In the genomic region with DNA sequence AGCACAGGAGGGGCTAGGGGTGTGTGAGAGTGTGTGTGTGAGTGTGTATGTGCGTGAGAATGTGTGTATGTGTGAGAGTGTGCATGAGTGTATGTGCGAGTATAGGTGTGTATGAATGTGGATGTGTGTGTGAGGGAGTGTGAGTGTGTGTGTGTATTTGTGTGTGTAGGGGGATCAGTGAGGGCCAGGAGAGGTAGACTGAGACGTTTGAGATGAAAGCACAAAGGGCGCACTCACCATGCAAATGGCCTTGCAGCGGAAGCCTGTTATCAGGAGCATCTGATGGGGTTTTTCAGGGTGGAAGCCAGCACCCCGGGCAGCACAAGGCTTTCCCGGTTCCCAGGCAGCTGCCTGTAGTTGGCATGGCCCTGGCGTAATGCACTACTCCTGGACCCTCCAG, we compare ENCODE assay signal across 30 cellular contexts. TPM values are rescaled to one million over a fixed set of nuclear protein-coding genes. Genes with fewer than 3 reads are reported as not detected.
DNase-seq lines count a peak whose midpoint lies in the region; ATAC-seq, FAIRE-seq and TF ChIP-seq lines count a peak whose summit lies in the region.
"Had no signal": no experiment of that assay in that cellular context is flagged by ENCODE, and none has a peak within 500 bp of the region (broad histone marks: within the 10 kb centered on the region; RNA-seq: fewer than 3 reads in every experiment).

No MANE protein-coding gene starts in this region.

- peaks cover 4% of the 10 kb centered on the region for H3K79me1 ChIP-seq in trophoblast cell (ENCODE audit: low read length)

- no peak overlapping the region for H3K4ac ChIP-seq in trophoblast cell (ENCODE audit: low read depth, low read length)

- no peak overlapping the region for H3K23ac ChIP-seq in trophoblast cell (ENCODE audit: low read length)

- peak overlapping the region; percentile 29 for H4K91ac ChIP-seq in trophoblast cell (ENCODE audit: low read depth, low read length)

- TF ChIP-seq EP300 in K562 (IDR thresholded peaks at IDR 0.05; ENCODE audit: low read length) = no peak

- H2BK12ac ChIP-seq in trophoblast cell (ENCODE audit: low read length) = peak overlapping the region; percentile 15

- no peaks in the 10 kb centered on the region for H3K27me3 ChIP-seq in BLaER1 treated with 17β-estradiol and CSF1 and Interleukin-3, amounts not matched to agents 10 nM and 100 nM
- peaks cover 20 to 59% of the 10 kb centered on the region in 2 experiments for H3K27me3 ChIP-seq in K562 (ENCODE audit: control insufficient read depth in 2 of 2, insufficient read depth in 2 of 2, low read length in 2 of 2)
- no peaks in the 10 kb centered on the region for H3K27me3 ChIP-seq in trophoblast cell (ENCODE audit: insufficient read depth, low read length)
- H3K27me3 ChIP-seq: SJCRH30 had no signal

- intact Hi-C loops in K562 (cut with micrococcal nuclease) = no loop called here

- ATAC-seq in K562 = no peak
- ATAC-seq: HCT116, Right ventricle myocardium inferior, SK-N-SH treated with all-trans-retinoic acid at 6 μM for 48 hours had no signal

- H3K79me2 ChIP-seq in K562 (ENCODE audit: control insufficient read depth, insufficient read depth, low read length) (no peaks in the 10 kb centered on the region), trophoblast cell (ENCODE audit: control insufficient read depth, insufficient read depth, low read length, poor library complexity) (no peaks in the 10 kb centered on the region)

- H2AFZ ChIP-seq in K562 (ENCODE audit: low read depth, low read length) (no peak overlapping the region), trophoblast cell (ENCODE audit: insufficient read depth, low read length, poor library complexity) (no peak overlapping the region)
- H2AFZ ChIP-seq: PC-9 had no signal

- no peak overlapping the region for H4K8ac ChIP-seq in trophoblast cell (ENCODE audit: low read depth, low read length)

- whole genome bisulfite sequencing in K562 (ENCODE audit: insufficient coverage, low coverage, missing lambda C conversion rate) = 6% methylated on average over 8 of the region's 8 CpGs
- WGBS in trophoblast cell (ENCODE audit: extremely low coverage, insufficient coverage, insufficient read length) = 100% methylated on average over 2 of the region's 8 CpGs

- no peaks in the 10 kb centered on the region for H3K9me1 ChIP-seq in K562 (ENCODE audit: control insufficient read depth, insufficient read depth, low read length)

- no peak overlapping the region for H3K4me3 ChIP-seq in BLaER1 treated with 17β-estradiol and CSF1 and Interleukin-3, amounts not matched to agents 10 nM and 100 nM
- no peak overlapping the region for H3K4me3 ChIP-seq in Jurkat, Clone E6-1 (ENCODE audit: low read length)
- H3K4me3 ChIP-seq in K562 = no peak overlapping the region
- no peak overlapping the region for H3K4me3 ChIP-seq in trophoblast cell (ENCODE audit: low read depth, low read length)
- H3K4me3 ChIP-seq: PC-9, SJCRH30 had no signal

- H3K14ac ChIP-seq in trophoblast cell (ENCODE audit: low read length) = peak overlapping the region; percentile 36

- H4K12ac ChIP-seq in trophoblast cell (ENCODE audit: low read depth, low read length) = no peak overlapping the region

- H3K27ac ChIP-seq in BLaER1 treated with 17β-estradiol and CSF1 and Interleukin-3, amounts not matched to agents 10 nM and 100 nM = peak overlapping the region in 3 of 11 experiments; percentile 63 to 67 (median 65); a peak in 1 of 22 replicates
- H3K27ac ChIP-seq in K562 (ENCODE audit: extremely low read depth, low read depth, low read length) (no peak overlapping the region), trophoblast cell (ENCODE audit: low read depth, low read length) (no peak overlapping the region)
- H3K27ac ChIP-seq: HL-60, PC-9, SJCRH30 had no signal

- in situ Hi-C loops in K562 (cut with MboI) = no loop called here

- H3K4me2 ChIP-seq in BLaER1 treated with 17β-estradiol and CSF1 and Interleukin-3, amounts not matched to agents 10 nM and 100 nM = peak overlapping the region in 9 of 11 experiments; percentile 66 to 94 (median 90); a peak in 11 of 22 replicates
- H3K4me2 ChIP-seq in K562 (ENCODE audit: insufficient read depth, low read length) (no peak overlapping the region), trophoblast cell (ENCODE audit: low read length) (no peak overlapping the region)
- H3K4me2 ChIP-seq: PC-9 had no signal

- no TSS peak for BruUV-seq in K562 (replicated peaks; lab: Mats Ljungman, UMichigan)

- H3K18ac ChIP-seq in trophoblast cell (ENCODE audit: low read length) = peak overlapping the region; percentile 37

- H3K4me1 ChIP-seq in BLaER1 treated with 17β-estradiol and CSF1 and Interleukin-3, amounts not matched to agents 10 nM and 100 nM = peaks cover 35 to 62% (median 49%) of the 10 kb centered on the region in 10 experiments
- peaks cover 2 to 6% of the 10 kb centered on the region in 2 experiments; a peak in 2 of 5 replicates for H3K4me1 ChIP-seq in K562 (replicated peaks in 1 of 2; ENCODE audit: control insufficient read depth in 2 of 2, insufficient read depth in 2 of 2, low read length in 2 of 2)
- H3K4me1 ChIP-seq in trophoblast cell (ENCODE audit: control insufficient read depth in 1 of 2, insufficient read depth in 2 of 2, low read length in 2 of 2) = peaks cover 32 to 42% of the 10 kb centered on the region in 2 experiments

- H4K20me1 ChIP-seq in BLaER1 treated with 17β-estradiol and CSF1 and Interleukin-3, amounts not matched to agents 10 nM and 100 nM = no peaks in the 10 kb centered on the region
- peaks cover 13% of the 10 kb centered on the region for H4K20me1 ChIP-seq in K562 (replicated peaks; ENCODE audit: control insufficient read depth, insufficient read depth, low read length)

- no peaks in the 10 kb centered on the region for H3K36me3 ChIP-seq in BLaER1 treated with 17β-estradiol and CSF1 and Interleukin-3, amounts not matched to agents 10 nM and 100 nM
- no peaks in the 10 kb centered on the region for H3K36me3 ChIP-seq in K562 (ENCODE audit: control insufficient read depth, insufficient read depth, low read length)
- H3K36me3 ChIP-seq in trophoblast cell (ENCODE audit: control insufficient read depth in 1 of 2, insufficient read depth in 2 of 2, low read length in 2 of 2) = peaks cover 7 to 15% of the 10 kb centered on the region in 2 experiments
- H3K36me3 ChIP-seq: SJCRH30 had no signal

- no peak for TF ChIP-seq CTCF in K562 (IDR thresholded peaks at IDR 0.05 in 2 of 3, conservative IDR thresholded peaks at IDR 0.05 in 1 of 3; ENCODE audit: insufficient read depth in 2 of 3, low read depth in 1 of 3, low read length in 3 of 3)

- CTCF ChIA-PET in K562 (lab: Yijun Ruan, JAX; ENCODE audit: low intra/inter-chr PET ratio) = no interaction called here

- POLR2A ChIA-PET in K562 (lab: Yijun Ruan, JAX) = no interaction called here

- H2AK5ac ChIP-seq in trophoblast cell (ENCODE audit: low read length) = no peak overlapping the region

- peak; percentile 17 for DNase-seq in Jurkat, Clone E6-1 (ENCODE audit: low read depth, low spot score)
- DNase-seq in K562 (ENCODE audit: extremely low read depth in 1 of 4, low spot score in 3 of 4) (no peak), trophoblast cell (no peak), NCI-H446 (lab: John Stamatoyannopoulos, UW) (no peak), foreskin melanocyte (no peak)
- DNase-seq in stimulated activated CD4-positive, alpha-beta T cell treated with anti-CD3 and anti-CD28 coated beads, Interleukin-2, amount 100 ng/mL, for 24 hours = no peak
- DNase-seq: CD4-positive, alpha-beta T cell; COR-L47; DMS53; KG1; MM.1S; NCI-H1417; NCI-H1694; NCI-H2029 treated with DMSO at 0.1 percent for 48 hours; NCI-H226; NCI-H510A treated with DMSO at 0.1 percent for 48 hours; NCI-H82; NK-92 treated with Interleukin-12 subunit alpha and Interleukin-12 subunit beta, amount 100 ng/mL, for 24 hours; PC-9; SJCRH30 had no signal

- no peak for TF ChIP-seq RAD21 in K562 (CRISPR knock-in tag; conservative IDR thresholded peaks at IDR 0.05 in 1 of 2, IDR thresholded peaks at IDR 0.05 in 1 of 2)

- FAIRE-seq in K562 (lab: Jason Lieb, UNC) = no peak
- FAIRE-seq: G401.6 had no signal

- H3K9me3 ChIP-seq in BLaER1 treated with 17β-estradiol and CSF1 and Interleukin-3, amounts not matched to agents 10 nM and 100 nM (replicated peaks in 1 of 11) = no peaks in the 10 kb centered on the region
- H3K9me3 ChIP-seq in K562 (replicated peaks; ENCODE audit: control insufficient read depth, insufficient read depth, low read depth, low read length) = 0 out of 2 replicates have a peak, but pooled peaks cover 2% of the 10 kb centered on the region
- peaks cover 2% of the 10 kb centered on the region for H3K9me3 ChIP-seq in trophoblast cell (ENCODE audit: insufficient read depth, low read depth, low read length)
- H3K9me3 ChIP-seq: SJCRH30 had no signal

- H2BK120ac ChIP-seq in trophoblast cell (ENCODE audit: insufficient read depth, low read length, poor library complexity) = no peak overlapping the region

- no peak overlapping the region for H3K9ac ChIP-seq in BLaER1 treated with 17β-estradiol and CSF1 and Interleukin-3, amounts not matched to agents 10 nM and 100 nM
- H3K9ac ChIP-seq in K562 (ENCODE audit: insufficient read depth in 1 of 2, low read depth in 2 of 2, low read length in 2 of 2) (no peak overlapping the region), trophoblast cell (ENCODE audit: low read length) (no peak overlapping the region)

- no peak overlapping the region for H2BK5ac ChIP-seq in trophoblast cell (ENCODE audit: low read depth, low read length, poor library complexity)

- TF ChIP-seq POLR2A in K562 (conservative IDR thresholded peaks at IDR 0.05) = no peak

RNA-seq across cellular contexts. Expression of a gene that starts 14.9 kb away (rescaled TPM):
- not detected for polyA plus RNA-seq in Jurkat, Clone E6-1 (2012; ENCODE audit: insufficient read depth, insufficient read length)
- total RNA-seq in K562 (2011; cell fraction: chromatin; rRNA removed; ENCODE audit: low replicate concordance) = not detected in 2 replicates
- total RNA-seq in K562 (2011; cell fraction: nucleolus; rRNA removed) = not detected in 2 replicates
- total RNA-seq in K562 (2011; cell fraction: nucleoplasm; rRNA removed) = not detected in 2 replicates
- total RNA-seq in K562 (2014; rRNA removed) (not detected in 2 replicates), K562 (2014; rRNA removed; fragmentation: Illumina TruSeq; extraction: Trizol) (not detected in 2 replicates), K562 (2015; rRNA removed; fragmentation: Illumina TruSeq; extraction: Trizol) (not detected in 2 replicates), K562 (2021) (not detected in 2 replicates)
- polyA plus RNA-seq in K562 (2011; rRNA removed) (not detected in 2 replicates), K562 (2014; fragmentation: Illumina TruSeq; extraction: Trizol) (not detected in 2 replicates), K562 (2014; fragmentation: Nextera tagmentation; extraction: Ambion mirVana) (not detected), K562 (2014; rRNA removed) (not detected in 2 replicates)
- polyA plus RNA-seq in K562 (2011; cell fraction: cytosol; rRNA removed) = not detected in 2 replicates
- not detected in 2 replicates for polyA plus RNA-seq in K562 (2011; cell fraction: nucleus; rRNA removed)
- polyA plus RNA-seq in K562 (2012) = not detected in 2 replicates
- not detected in 2 replicates for polyA minus RNA-seq in K562 (2011; rRNA and poly(A)+ RNA removed)
- polyA minus RNA-seq in K562 (2011; cell fraction: cytosol; rRNA and poly(A)+ RNA removed) = not detected in 2 replicates
- not detected in 2 replicates for polyA minus RNA-seq in K562 (2011; cell fraction: nucleus; rRNA and poly(A)+ RNA removed)
- 32.1 and 33.5 TPM in 2 replicates for polyA plus RNA-seq in trophoblast cell (2013)
- total RNA-seq: A172; CD4-positive, alpha-beta T cell; H4; PC-9; Right ventricle myocardium inferior; RPMI7951; SJCRH30 had no signal
- polyA plus RNA-seq: BJ had no signal

RNA-seq across cellular contexts. Expression of a gene that starts 47.8 kb away (rescaled TPM):
- polyA plus RNA-seq in Jurkat, Clone E6-1 (2012; ENCODE audit: insufficient read depth, insufficient read length) = 7.8 TPM
- 8.1 and 10.9 TPM in 2 replicates for total RNA-seq in K562 (2011; cell fraction: chromatin; rRNA removed; ENCODE audit: low replicate concordance)
- 6.1 and 6.8 TPM in 2 replicates for total RNA-seq in K562 (2011; cell fraction: nucleolus; rRNA removed)
- total RNA-seq in K562 (2011; cell fraction: nucleoplasm; rRNA removed) = 7.8 and 8.3 TPM in 2 replicates
- total RNA-seq in K562 (2014; rRNA removed) (1.5 and 2.9 TPM in 2 replicates), K562 (2014; rRNA removed; fragmentation: Illumina TruSeq; extraction: Trizol) (2.2 and 2.4 TPM in 2 replicates), K562 (2015; rRNA removed; fragmentation: Illumina TruSeq; extraction: Trizol) (2.6 and 2.8 TPM in 2 replicates), K562 (2021) (2.7 and 3.5 TPM in 2 replicates)
- polyA plus RNA-seq in K562 (2011; rRNA removed) (5.9 and 6.1 TPM in 2 replicates), K562 (2014; fragmentation: Illumina TruSeq; extraction: Trizol) (3.2 and 3.6 TPM in 2 replicates), K562 (2014; fragmentation: Nextera tagmentation; extraction: Ambion mirVana) (1 to 10 TPM; 2.1 to 3.5 TPM), K562 (2014; rRNA removed) (2.5 and 3.3 TPM in 2 replicates)
- 3.4 and 3.9 TPM in 2 replicates for polyA plus RNA-seq in K562 (2011; cell fraction: cytosol; rRNA removed)
- 18.0 and 19.7 TPM in 2 replicates for polyA plus RNA-seq in K562 (2011; cell fraction: nucleus; rRNA removed)
- 2.5 and 2.8 TPM in 2 replicates for polyA plus RNA-seq in K562 (2012)
- 2.9 and 3.6 TPM in 2 replicates for polyA minus RNA-seq in K562 (2011; rRNA and poly(A)+ RNA removed)
- polyA minus RNA-seq in K562 (2011; cell fraction: cytosol; rRNA and poly(A)+ RNA removed) = 2.0 and 2.4 TPM in 2 replicates
- 2.6 and 2.7 TPM in 2 replicates for polyA minus RNA-seq in K562 (2011; cell fraction: nucleus; rRNA and poly(A)+ RNA removed)
- 6.5 and 6.7 TPM in 2 replicates for polyA plus RNA-seq in trophoblast cell (2013)
- total RNA-seq: CD4-positive, alpha-beta T cell had no signal

RNA-seq across cellular contexts. Expression of a gene that starts 56.6 kb away (rescaled TPM):
- polyA plus RNA-seq in Jurkat, Clone E6-1 (2012; ENCODE audit: insufficient read depth, insufficient read length) = 36.4 TPM
- total RNA-seq in K562 (2011; cell fraction: chromatin; rRNA removed; ENCODE audit: low replicate concordance) = 156 and 170 TPM in 2 replicates
- 93.8 and 102 TPM in 2 replicates for total RNA-seq in K562 (2011; cell fraction: nucleolus; rRNA removed)
- total RNA-seq in K562 (2011; cell fraction: nucleoplasm; rRNA removed) = 157 and 232 TPM in 2 replicates
- total RNA-seq in K562 (2014; rRNA removed) (32.7 and 38.5 TPM in 2 replicates), K562 (2014; rRNA removed; fragmentation: Illumina TruSeq; extraction: Trizol) (41.0 and 41.1 TPM in 2 replicates), K562 (2015; rRNA removed; fragmentation: Illumina TruSeq; extraction: Trizol) (32.7 and 34.6 TPM in 2 replicates), K562 (2021) (48.6 and 54.3 TPM in 2 replicates)
- polyA plus RNA-seq in K562 (2011; rRNA removed) (95.3 and 96.3 TPM in 2 replicates), K562 (2014; fragmentation: Illumina TruSeq; extraction: Trizol) (41.0 and 43.9 TPM in 2 replicates), K562 (2014; fragmentation: Nextera tagmentation; extraction: Ambion mirVana) (10 to 100 TPM; 75.4 to 84.1 TPM), K562 (2014; rRNA removed) (45.2 and 48.9 TPM in 2 replicates)
- 56.4 and 69.6 TPM in 2 replicates for polyA plus RNA-seq in K562 (2011; cell fraction: cytosol; rRNA removed)
- 83.6 and 116 TPM in 2 replicates for polyA plus RNA-seq in K562 (2011; cell fraction: nucleus; rRNA removed)
- polyA plus RNA-seq in K562 (2012) = 35.3 and 36.2 TPM in 2 replicates
- polyA minus RNA-seq in K562 (2011; rRNA and poly(A)+ RNA removed) = 87.7 and 94.0 TPM in 2 replicates
- polyA minus RNA-seq in K562 (2011; cell fraction: cytosol; rRNA and poly(A)+ RNA removed) = 21.9 and 32.0 TPM in 2 replicates
- polyA minus RNA-seq in K562 (2011; cell fraction: nucleus; rRNA and poly(A)+ RNA removed) = 59.9 and 98.9 TPM in 2 replicates
- 54.2 and 56.7 TPM in 2 replicates for polyA plus RNA-seq in trophoblast cell (2013)

Comparison
In these comparisons a context has a peak if more than half of its experiments do, and no peak if none do; other contexts are left out.
1. H3K4me2 ChIP-seq: peak in BLaER1 treated with 17β-estradiol and CSF1 and Interleukin-3, amounts not matched to agents 10 nM and 100 nM (9 of 11); none in K562 (single experiment) and trophoblast cell (single experiment).